In genomic region chr2:156332452-156333273, GRCh38 we compare ENCODE assay signal across 1 cellular context.
TF ChIP-seq lines count a peak whose summit lies in the region.

Gene NR4A2, minus strand, starts transcription at chr2:156332721. Its CDS starts 2,535 bp downstream, at chr2:156330186.

TF ChIP-seq in HepG2, 621 proteins besides CTCF, POLR2A, EP300 and RAD21 (continued from another document and continues in another):
- TF ChIP-seq, protein P1, sequence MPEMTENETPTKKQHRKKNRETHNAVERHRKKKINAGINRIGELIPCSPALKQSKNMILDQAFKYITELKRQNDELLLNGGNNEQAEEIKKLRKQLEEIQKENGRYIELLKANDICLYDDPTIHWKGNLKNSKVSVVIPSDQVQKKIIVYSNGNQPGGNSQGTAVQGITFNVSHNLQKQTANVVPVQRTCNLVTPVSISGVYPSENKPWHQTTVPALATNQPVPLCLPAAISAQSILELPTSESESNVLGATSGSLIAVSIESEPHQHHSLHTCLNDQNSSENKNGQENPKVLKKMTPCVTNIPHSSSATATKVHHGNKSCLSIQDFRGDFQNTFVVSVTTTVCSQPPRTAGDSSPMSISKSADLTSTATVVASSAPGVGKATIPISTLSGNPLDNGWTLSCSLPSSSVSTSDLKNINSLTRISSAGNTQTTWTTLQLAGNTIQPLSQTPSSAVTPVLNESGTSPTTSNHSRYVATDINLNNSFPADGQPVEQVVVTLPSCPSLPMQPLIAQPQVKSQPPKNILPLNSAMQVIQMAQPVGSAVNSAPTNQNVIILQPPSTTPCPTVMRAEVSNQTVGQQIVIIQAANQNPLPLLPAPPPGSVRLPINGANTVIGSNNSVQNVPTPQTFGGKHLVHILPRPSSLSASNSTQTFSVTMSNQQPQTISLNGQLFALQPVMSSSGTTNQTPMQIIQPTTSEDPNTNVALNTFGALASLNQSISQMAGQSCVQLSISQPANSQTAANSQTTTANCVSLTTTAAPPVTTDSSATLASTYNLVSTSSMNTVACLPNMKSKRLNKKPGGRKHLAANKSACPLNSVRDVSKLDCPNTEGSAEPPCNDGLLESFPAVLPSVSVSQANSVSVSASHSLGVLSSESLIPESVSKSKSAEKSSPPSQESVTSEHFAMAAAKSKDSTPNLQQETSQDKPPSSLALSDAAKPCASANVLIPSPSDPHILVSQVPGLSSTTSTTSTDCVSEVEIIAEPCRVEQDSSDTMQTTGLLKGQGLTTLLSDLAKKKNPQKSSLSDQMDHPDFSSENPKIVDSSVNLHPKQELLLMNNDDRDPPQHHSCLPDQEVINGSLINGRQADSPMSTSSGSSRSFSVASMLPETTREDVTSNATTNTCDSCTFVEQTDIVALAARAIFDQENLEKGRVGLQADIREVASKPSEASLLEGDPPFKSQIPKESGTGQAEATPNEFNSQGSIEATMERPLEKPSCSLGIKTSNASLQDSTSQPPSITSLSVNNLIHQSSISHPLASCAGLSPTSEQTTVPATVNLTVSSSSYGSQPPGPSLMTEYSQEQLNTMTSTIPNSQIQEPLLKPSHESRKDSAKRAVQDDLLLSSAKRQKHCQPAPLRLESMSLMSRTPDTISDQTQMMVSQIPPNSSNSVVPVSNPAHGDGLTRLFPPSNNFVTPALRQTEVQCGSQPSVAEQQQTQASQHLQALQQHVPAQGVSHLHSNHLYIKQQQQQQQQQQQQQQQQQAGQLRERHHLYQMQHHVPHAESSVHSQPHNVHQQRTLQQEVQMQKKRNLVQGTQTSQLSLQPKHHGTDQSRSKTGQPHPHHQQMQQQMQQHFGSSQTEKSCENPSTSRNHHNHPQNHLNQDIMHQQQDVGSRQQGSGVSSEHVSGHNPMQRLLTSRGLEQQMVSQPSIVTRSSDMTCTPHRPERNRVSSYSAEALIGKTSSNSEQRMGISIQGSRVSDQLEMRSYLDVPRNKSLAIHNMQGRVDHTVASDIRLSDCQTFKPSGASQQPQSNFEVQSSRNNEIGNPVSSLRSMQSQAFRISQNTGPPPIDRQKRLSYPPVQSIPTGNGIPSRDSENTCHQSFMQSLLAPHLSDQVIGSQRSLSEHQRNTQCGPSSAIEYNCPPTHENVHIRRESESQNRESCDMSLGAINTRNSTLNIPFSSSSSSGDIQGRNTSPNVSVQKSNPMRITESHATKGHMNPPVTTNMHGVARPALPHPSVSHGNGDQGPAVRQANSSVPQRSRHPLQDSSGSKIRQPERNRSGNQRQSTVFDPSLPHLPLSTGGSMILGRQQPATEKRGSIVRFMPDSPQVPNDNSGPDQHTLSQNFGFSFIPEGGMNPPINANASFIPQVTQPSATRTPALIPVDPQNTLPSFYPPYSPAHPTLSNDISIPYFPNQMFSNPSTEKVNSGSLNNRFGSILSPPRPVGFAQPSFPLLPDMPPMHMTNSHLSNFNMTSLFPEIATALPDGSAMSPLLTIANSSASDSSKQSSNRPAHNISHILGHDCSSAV (CRISPR knock-in tag; IDR thresholded peaks at IDR 0.05; ENCODE audit: borderline replicate concordance), result no peak
- TF ChIP-seq ZNF362 (CRISPR knock-in tag; IDR thresholded peaks at IDR 0.05; ENCODE audit: borderline replicate concordance) (0 out of 2 replicates have a peak, but pooled peaks have one; percentile 10), RELA (CRISPR knock-in tag; IDR thresholded peaks at IDR 0.05) (no peak), ZNF512B (CRISPR knock-in tag; IDR thresholded peaks at IDR 0.05; ENCODE audit: borderline replicate concordance) (peak; percentile 63; the same call in 1 of the 2 replicates), ZNF503 (CRISPR knock-in tag; IDR thresholded peaks at IDR 0.05) (no peak), ZNF121 (CRISPR knock-in tag; IDR thresholded peaks at IDR 0.05) (no peak), ZNF274 (CRISPR knock-in tag; IDR thresholded peaks at IDR 0.05) (no peak), SOX6 (IDR thresholded peaks at IDR 0.05) (no peak), SOX6 (CRISPR knock-in tag; IDR thresholded peaks at IDR 0.05) (no peak), ZNF431 (CRISPR knock-in tag; IDR thresholded peaks at IDR 0.05; ENCODE audit: borderline replicate concordance, low read depth) (no peak), ZNF296 (CRISPR knock-in tag; conservative IDR thresholded peaks at IDR 0.05) (no peak), ZBTB40 (IDR thresholded peaks at IDR 0.05) (no peak), ZBTB40 (CRISPR knock-in tag; IDR thresholded peaks at IDR 0.05) (peak; percentile 35; the same call in 1 of the 2 replicates), ATF1 (CRISPR knock-in tag; IDR thresholded peaks at IDR 0.05) (peak; percentile 84), TBX2 (CRISPR knock-in tag; IDR thresholded peaks at IDR 0.05; ENCODE audit: borderline replicate concordance) (peak; percentile 53; the same call in 1 of the 2 replicates), HNRNPLL (IDR thresholded peaks at IDR 0.05; ENCODE audit: low read depth, low read length, poor library complexity, severe bottlenecking) (peak; percentile 79), PHF5A (CRISPR knock-in tag; IDR thresholded peaks at IDR 0.05; ENCODE audit: low read depth, unreplicated experiment) (no peak), TOE1 (CRISPR knock-in tag; IDR thresholded peaks at IDR 0.05) (no peak), PHF21A (CRISPR knock-in tag; IDR thresholded peaks at IDR 0.05) (0 out of 2 replicates have a peak, but pooled peaks have one; percentile 22), HOXA7 (CRISPR knock-in tag; IDR thresholded peaks at IDR 0.05) (no peak), EHMT2 (IDR thresholded peaks at IDR 0.05; ENCODE audit: borderline replicate concordance, low read depth, low read length) (no peak)
- TF ChIP-seq, protein P2, sequence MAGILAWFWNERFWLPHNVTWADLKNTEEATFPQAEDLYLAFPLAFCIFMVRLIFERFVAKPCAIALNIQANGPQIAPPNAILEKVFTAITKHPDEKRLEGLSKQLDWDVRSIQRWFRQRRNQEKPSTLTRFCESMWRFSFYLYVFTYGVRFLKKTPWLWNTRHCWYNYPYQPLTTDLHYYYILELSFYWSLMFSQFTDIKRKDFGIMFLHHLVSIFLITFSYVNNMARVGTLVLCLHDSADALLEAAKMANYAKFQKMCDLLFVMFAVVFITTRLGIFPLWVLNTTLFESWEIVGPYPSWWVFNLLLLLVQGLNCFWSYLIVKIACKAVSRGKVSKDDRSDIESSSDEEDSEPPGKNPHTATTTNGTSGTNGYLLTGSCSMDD (CRISPR knock-in tag; IDR thresholded peaks at IDR 0.05), result no peak
- TF ChIP-seq, protein P3, sequence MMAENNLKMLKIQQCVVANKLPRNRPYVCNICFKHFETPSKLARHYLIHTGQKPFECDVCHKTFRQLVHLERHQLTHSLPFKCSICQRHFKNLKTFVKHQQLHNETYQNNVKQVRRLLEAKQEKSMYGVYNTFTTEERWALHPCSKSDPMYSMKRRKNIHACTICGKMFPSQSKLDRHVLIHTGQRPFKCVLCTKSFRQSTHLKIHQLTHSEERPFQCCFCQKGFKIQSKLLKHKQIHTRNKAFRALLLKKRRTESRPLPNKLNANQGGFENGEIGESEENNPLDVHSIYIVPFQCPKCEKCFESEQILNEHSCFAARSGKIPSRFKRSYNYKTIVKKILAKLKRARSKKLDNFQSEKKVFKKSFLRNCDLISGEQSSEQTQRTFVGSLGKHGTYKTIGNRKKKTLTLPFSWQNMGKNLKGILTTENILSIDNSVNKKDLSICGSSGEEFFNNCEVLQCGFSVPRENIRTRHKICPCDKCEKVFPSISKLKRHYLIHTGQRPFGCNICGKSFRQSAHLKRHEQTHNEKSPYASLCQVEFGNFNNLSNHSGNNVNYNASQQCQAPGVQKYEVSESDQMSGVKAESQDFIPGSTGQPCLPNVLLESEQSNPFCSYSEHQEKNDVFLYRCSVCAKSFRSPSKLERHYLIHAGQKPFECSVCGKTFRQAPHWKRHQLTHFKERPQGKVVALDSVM (CRISPR knock-in tag; IDR thresholded peaks at IDR 0.05), result no peak
